ENCODE assay signal across 2 cellular contexts in genomic region chr4:182320092-182320491, GRCh38.
TF ChIP-seq lines count a peak whose summit lies in the region.

No MANE protein-coding gene starts in this region.

TF ChIP-seq in GM23338, 12 proteins besides CTCF, POLR2A, EP300 and RAD21:
- no peak for TF ChIP-seq EZH2phosphoT487 (IDR thresholded peaks at IDR 0.05; ENCODE audit: unreplicated experiment)
- TF ChIP-seq REST (IDR thresholded peaks at IDR 0.05; ENCODE audit: unreplicated experiment), result no peak
- no peak for TF ChIP-seq CREB1 (CRISPR knock-in tag; IDR thresholded peaks at IDR 0.05; ENCODE audit: low read depth)
- no peak for TF ChIP-seq ZNF331 (CRISPR knock-in tag; IDR thresholded peaks at IDR 0.05; ENCODE audit: low read depth)
- TF ChIP-seq POLR2AphosphoS5 (IDR thresholded peaks at IDR 0.05; ENCODE audit: low read depth), result no peak
- TF ChIP-seq JUNB (IDR thresholded peaks at IDR 0.05; ENCODE audit: unreplicated experiment), result no peak
- no peak for TF ChIP-seq ETS1 (IDR thresholded peaks at IDR 0.05)
- TF ChIP-seq NANOG (IDR thresholded peaks at IDR 0.05; ENCODE audit: borderline replicate concordance), result no peak
- TF ChIP-seq ZNF114 (CRISPR knock-in tag; IDR thresholded peaks at IDR 0.05), result no peak
- no peak for TF ChIP-seq STAT1 (IDR thresholded peaks at IDR 0.05; ENCODE audit: unreplicated experiment)
- no peak for TF ChIP-seq EZH2 (IDR thresholded peaks at IDR 0.05; ENCODE audit: low read depth, unreplicated experiment)
- no peak for TF ChIP-seq ZNF462 (CRISPR knock-in tag; IDR thresholded peaks at IDR 0.05)
TF ChIP-seq in GM23338: peak in this region for 0.

TF ChIP-seq in SK-N-SH, 30 proteins besides CTCF, POLR2A, EP300 and RAD21:
- TF ChIP-seq GABPA (IDR thresholded peaks at IDR 0.05; ENCODE audit: low read depth) (no peak), FOSL2 (IDR thresholded peaks at IDR 0.05; ENCODE audit: borderline replicate concordance, low read depth) (no peak), TAF1 (IDR thresholded peaks at IDR 0.05; ENCODE audit: borderline replicate concordance, low read depth, low read length) (no peak), MEF2A (IDR thresholded peaks at IDR 0.05; ENCODE audit: borderline replicate concordance, low read depth) (no peak), TEAD4 (IDR thresholded peaks at IDR 0.05; ENCODE audit: borderline replicate concordance, insufficient read depth) (no peak), SMC3 (IDR thresholded peaks at IDR 0.05; ENCODE audit: low read depth, low read length) (no peak), PBX3 (IDR thresholded peaks at IDR 0.05) (no peak), USF2 (IDR thresholded peaks at IDR 0.05; ENCODE audit: borderline replicate concordance, low read depth, low read length) (no peak), NFIC (IDR thresholded peaks at IDR 0.05; ENCODE audit: borderline replicate concordance) (no peak), POLR2AphosphoS5 (IDR thresholded peaks at IDR 0.05; ENCODE audit: low read depth, low read length) (no peak), MXI1 (IDR thresholded peaks at IDR 0.05; ENCODE audit: low read depth, low read length) (no peak), RFX5 (IDR thresholded peaks at IDR 0.05; ENCODE audit: low read length) (no peak), ELF1 (IDR thresholded peaks at IDR 0.05) (no peak), SIN3A (IDR thresholded peaks at IDR 0.05; ENCODE audit: borderline replicate concordance, low read depth, low read length) (no peak), EZH2phosphoT487 (IDR thresholded peaks at IDR 0.05; ENCODE audit: borderline replicate concordance, low read depth) (no peak)
